In the genomic region with DNA sequence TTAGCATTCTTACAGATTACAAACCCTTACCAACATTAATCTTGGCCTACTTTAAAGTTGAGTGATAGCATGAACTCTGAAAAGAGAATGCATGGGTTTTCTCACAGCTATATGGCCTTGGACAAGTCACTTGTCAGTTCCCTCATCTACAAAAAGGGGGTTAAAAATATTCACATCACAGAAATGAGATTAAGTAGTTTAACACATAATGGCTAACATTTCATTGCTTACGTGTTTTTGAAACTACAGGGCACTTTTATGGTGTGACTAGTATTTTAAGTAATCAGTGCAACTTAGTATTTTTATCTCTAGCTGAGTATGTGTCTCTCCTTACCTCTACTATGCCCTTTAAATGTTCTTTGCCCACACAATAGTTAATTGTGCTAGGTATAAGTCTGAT, we compare ENCODE assay signal across 19 cellular contexts. TPM values are rescaled to one million over a fixed set of nuclear protein-coding genes. Genes with fewer than 3 reads are reported as not detected.
A peak's percentile ranks its signal among the peaks of the same experiment; 100 is the strongest.
DNase-seq lines count a peak whose midpoint lies in the region; ATAC-seq, FAIRE-seq and TF ChIP-seq lines count a peak whose summit lies in the region.
"Had no signal": no experiment of that assay in that cellular context is flagged by ENCODE, and none has a peak within 500 bp of the region (broad histone marks: within the 10 kb centered on the region; RNA-seq: fewer than 3 reads in every experiment).

No MANE protein-coding gene starts in this region.

- H3K4me3 ChIP-seq in DND-41 (ENCODE audit: low read depth in 1 of 2, low read length in 2 of 2) (no peak overlapping the region), PC-3 (ENCODE audit: low read length) (no peak overlapping the region), brain microvascular endothelial cell (ENCODE audit: low read depth, low read length) (no peak overlapping the region), kidney (ENCODE audit: low read length in 2 of 2) (no peak overlapping the region)

- no peak overlapping the region for H3K4me2 ChIP-seq in DND-41 (ENCODE audit: insufficient read depth, low read length)
- H3K4me2 ChIP-seq in PC-3 (ENCODE audit: low read length) = no peak overlapping the region

- BruUV-seq in PC-3 (replicated peaks; lab: Mats Ljungman, UMichigan) = no TSS peak

- H3K27ac ChIP-seq in DND-41 (ENCODE audit: low read length) = no peak overlapping the region
- no peak overlapping the region for H3K27ac ChIP-seq in PC-3 (ENCODE audit: low read length)
- H3K27ac ChIP-seq in brain microvascular endothelial cell = no peak overlapping the region
- H3K27ac ChIP-seq in kidney (ENCODE audit: low read depth in 2 of 2, low read length in 2 of 2) = no peak overlapping the region

- peaks cover 8% of the 10 kb centered on the region; the same call in 1 of the 2 replicates for H4K20me1 ChIP-seq in DND-41 (ENCODE audit: insufficient read depth, low read length)
- peaks cover 19% of the 10 kb centered on the region for H4K20me1 ChIP-seq in PC-3 (ENCODE audit: low read length)

- peaks cover 69% of the 10 kb centered on the region for H3K36me3 Mint-ChIP-seq in activated naive CD4-positive, alpha-beta T cell treated with anti-CD3 and anti-CD28 coated beads, Interleukin-2, amount 10 ng/mL, durations not matched to agents 7 days and 5 days

- no peak overlapping the region for H3K4me3 Mint-ChIP-seq in activated naive CD4-positive, alpha-beta T cell treated with anti-CD3 and anti-CD28 coated beads, Interleukin-2, amount 10 ng/mL, durations not matched to agents 7 days and 5 days
- H3K4me3 Mint-ChIP-seq: B cell had no signal

- H3K4me1 Mint-ChIP-seq in activated naive CD4-positive, alpha-beta T cell treated with anti-CD3 and anti-CD28 coated beads, Interleukin-2, amount 10 ng/mL, durations not matched to agents 7 days and 5 days = peaks cover 49% of the 10 kb centered on the region

- H3K9me2 ChIP-seq in PC-3 (replicated peaks; ENCODE audit: low read length) = no peaks in the 10 kb centered on the region

- H3K27me3 Mint-ChIP-seq in activated naive CD4-positive, alpha-beta T cell treated with anti-CD3 and anti-CD28 coated beads, Interleukin-2, amount 10 ng/mL, durations not matched to agents 7 days and 5 days = no peaks in the 10 kb centered on the region
- H3K27me3 Mint-ChIP-seq: B cell; CD4-positive, alpha-beta memory T cell had no signal

- intact Hi-C loops in PC-3 (cut with micrococcal nuclease) (loop anchor here (10.0 kb wide), 1 partner anchor 49 kb away; no protein-coding TSS in a partner anchor), kidney (cut with DNase I) (no loop called here)

- in situ Hi-C loops in brain microvascular endothelial cell (cut with HindIII; ENCODE audit: low pct_ligation_motif_present, low sequenced_read_pairs) = no loop called here

- H3K27me3 ChIP-seq in DND-41 (ENCODE audit: insufficient read depth, low read length, poor library complexity) = no peaks in the 10 kb centered on the region
- no peaks in the 10 kb centered on the region for H3K27me3 ChIP-seq in PC-3 (ENCODE audit: low read length)
- no peaks in the 10 kb centered on the region for H3K27me3 ChIP-seq in brain microvascular endothelial cell (replicated peaks)

- no peaks in the 10 kb centered on the region for H3K79me2 ChIP-seq in DND-41 (ENCODE audit: insufficient read depth, low read length)
- peaks cover 60% of the 10 kb centered on the region for H3K79me2 ChIP-seq in PC-3 (ENCODE audit: low read length)

- no peaks in the 10 kb centered on the region for H3K9me3 ChIP-seq in DND-41 (ENCODE audit: insufficient read depth, low read length, severe bottlenecking)
- no peaks in the 10 kb centered on the region for H3K9me3 ChIP-seq in PC-3 (ENCODE audit: low read length)
- no peaks in the 10 kb centered on the region for H3K9me3 ChIP-seq in kidney (ENCODE audit: control insufficient read depth in 1 of 2, low read length in 2 of 2)

- peaks cover 63% of the 10 kb centered on the region for H3K36me3 ChIP-seq in DND-41 (ENCODE audit: insufficient read depth, low read length)
- H3K36me3 ChIP-seq in PC-3 (ENCODE audit: low read depth, low read length) = peaks cover 69% of the 10 kb centered on the region
- peaks cover 29% of the 10 kb centered on the region for H3K36me3 ChIP-seq in brain microvascular endothelial cell (replicated peaks)
- H3K36me3 ChIP-seq in kidney (ENCODE audit: control insufficient read depth in 1 of 2, insufficient read depth in 2 of 2, low read length in 2 of 2) = peaks cover 5 to 12% of the 10 kb centered on the region in 2 donors

- peak overlapping the region; percentile 4 for H3K27ac Mint-ChIP-seq in activated naive CD4-positive, alpha-beta T cell treated with anti-CD3 and anti-CD28 coated beads, Interleukin-2, amount 10 ng/mL, durations not matched to agents 7 days and 5 days
- H3K27ac Mint-ChIP-seq: B cell had no signal

- CTCF ChIA-PET in activated naive CD4-positive, alpha-beta T cell treated with anti-CD3 and anti-CD28 coated beads, Interleukin-2, amount 10 ng/mL, durations not matched to agents 7 days and 5 days (lab: Charles Lee) = interaction anchor here (1.0 to 1.6 kb wide), 4 partner anchors 10 to 26 kb away, joined by 3 to 6 read pairs (median 4); a partner anchor contains a TSS
- CTCF ChIA-PET in PC-3 (lab: Charles Lee) = no interaction called here

- TF ChIP-seq CTCF in DND-41 (IDR thresholded peaks at IDR 0.05; ENCODE audit: borderline replicate concordance, extremely low read depth, low read length, poor library complexity, severe bottlenecking) (no peak), PC-3 (conservative IDR thresholded peaks at IDR 0.05; ENCODE audit: low read depth, low read length) (no peak), brain microvascular endothelial cell (IDR thresholded peaks at IDR 0.05; ENCODE audit: low read depth, low read length, missing control alignments) (no peak), kidney (IDR thresholded peaks at IDR 0.05; ENCODE audit: borderline replicate concordance, extremely low read depth, insufficient read depth) (no peak)

- peak; percentile 51 for FAIRE-seq in islet of Langerhans (lab: Jason Lieb, UNC)
- no peak for FAIRE-seq in kidney (lab: Jason Lieb, UNC)
- FAIRE-seq: GM18507 had no signal

- ATAC-seq in DND-41 (ENCODE audit: insufficient read depth, low read depth) = 0 out of 3 replicates have a peak, but pooled peaks have one; percentile 15
- ATAC-seq in PC-3 = 0 out of 2 replicates have a peak, but pooled peaks have one; percentile 8

- H3K9ac ChIP-seq in DND-41 (ENCODE audit: low read depth, low read length) (no peak overlapping the region), PC-3 (ENCODE audit: low read length) (no peak overlapping the region), kidney (ENCODE audit: low read length in 2 of 2) (no peak overlapping the region)

- POLR2A ChIA-PET in PC-3 (lab: Charles Lee; ENCODE audit: unreplicated experiment) = no interaction called here

- peaks cover 8% of the 10 kb centered on the region for H3F3A ChIP-seq in PC-3 (ENCODE audit: low read length, unreplicated experiment)

- DNase-seq in activated naive CD4-positive, alpha-beta T cell treated with anti-CD3 and anti-CD28 coated beads, Interleukin-2, amount 10 ng/mL, durations not matched to agents 7 days and 5 days = no peak
- no peak for DNase-seq in activated naive CD4-positive, alpha-beta T cell (lab: John Stamatoyannopoulos, UW)
- DNase-seq in DND-41 (no peak), PC-3 (no peak), brain microvascular endothelial cell (no peak), kidney (no peak), superior temporal gyrus (ENCODE audit: extremely low spot score) (no peak)
- DNase-seq: CD4-positive, alpha-beta memory T cell; HCEC 1CT; KBM-7; NCI-H1417 treated with DMSO at 0.1 percent for 48 hours; NCI-H2029; NCI-H2171; NCI-H446; NCI-H69 had no signal

- H2AFZ ChIP-seq in DND-41 (ENCODE audit: low read depth, low read length) (no peak overlapping the region), PC-3 (ENCODE audit: low read length) (no peak overlapping the region)

- no peaks in the 10 kb centered on the region for H3K4me1 ChIP-seq in DND-41 (ENCODE audit: insufficient read depth, low read length)
- H3K4me1 ChIP-seq in PC-3 (ENCODE audit: insufficient read depth, low read length) = no peaks in the 10 kb centered on the region
- no peaks in the 10 kb centered on the region for H3K4me1 ChIP-seq in kidney (ENCODE audit: control insufficient read depth in 1 of 2, insufficient read depth in 1 of 2, low read depth in 1 of 2, low read length in 2 of 2)

- no peaks in the 10 kb centered on the region for H3K9me3 Mint-ChIP-seq in activated naive CD4-positive, alpha-beta T cell treated with anti-CD3 and anti-CD28 coated beads, Interleukin-2, amount 10 ng/mL, durations not matched to agents 7 days and 5 days
- H3K9me3 Mint-ChIP-seq: CD4-positive, alpha-beta memory T cell had no signal

RNA-seq across cellular contexts. Expression of a gene that starts 13.8 kb away (rescaled TPM):
- total RNA-seq in PC-3 (2014; rRNA removed) (25.3 and 26.4 TPM in 2 replicates), kidney (4.8 TPM)
- 0.84 TPM for polyA plus RNA-seq in kidney (ENCODE audit: insufficient read depth, low read depth, low replicate concordance)
- total RNA-seq: G401 had no signal

RNA-seq across cellular contexts. Expression of a gene that starts 36.3 kb away (rescaled TPM):
- total RNA-seq in PC-3 (2014; rRNA removed) (129 and 183 TPM in 2 replicates), kidney (24.5 TPM)
- 7.4 TPM for polyA plus RNA-seq in kidney (ENCODE audit: insufficient read depth, low read depth, low replicate concordance)

RNA-seq across cellular contexts. Expression of a gene that starts 36.7 kb away (rescaled TPM):
- total RNA-seq in PC-3 (2014; rRNA removed) (9.1 and 9.3 TPM in 2 replicates), kidney (36.6 TPM)
- polyA plus RNA-seq in kidney (ENCODE audit: insufficient read depth, low read depth, low replicate concordance) = 17.5 TPM
